Comparison of ENCODE assay signal across 8 cellular contexts in the genomic region with DNA sequence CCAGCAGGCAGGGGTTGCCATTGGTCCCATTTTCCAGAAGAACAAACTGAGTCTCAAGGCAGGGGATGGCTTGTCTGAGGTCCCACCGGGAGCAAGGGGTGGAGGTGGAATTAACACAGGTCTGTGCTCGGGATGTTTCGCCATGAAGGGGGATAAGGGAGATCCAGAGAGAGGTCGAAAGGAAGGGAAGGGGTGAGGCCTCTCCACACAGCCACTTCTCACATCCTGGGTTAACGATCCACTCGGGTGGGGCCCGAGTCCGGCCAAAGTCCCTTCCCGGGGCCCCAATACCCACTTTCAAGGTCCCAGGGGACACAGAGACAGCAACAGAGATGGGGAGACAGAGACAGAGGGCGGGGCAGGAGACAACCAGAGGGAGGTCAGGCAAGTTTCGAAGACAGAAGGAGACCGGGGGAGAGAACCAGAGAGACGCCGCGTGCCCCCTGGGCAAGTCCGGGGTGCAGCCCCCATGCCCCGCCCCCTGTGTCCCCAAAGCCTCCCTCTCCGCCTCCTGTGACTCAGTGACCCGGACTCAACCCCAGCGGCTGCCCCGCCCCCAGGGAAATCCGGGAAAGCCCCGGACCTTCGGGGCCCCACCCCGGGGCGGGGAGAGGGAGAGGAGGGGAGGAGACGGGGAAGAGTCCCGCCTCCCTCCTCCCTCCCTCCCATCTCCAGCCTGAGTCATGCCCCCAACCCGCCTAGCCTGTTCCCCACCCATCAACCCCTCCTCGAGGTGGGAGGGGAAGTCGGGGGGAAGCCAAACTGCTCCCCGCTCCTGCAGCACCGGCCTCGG.
A peak's percentile ranks its signal among the peaks of the same experiment; 100 is the strongest.
DNase-seq lines count a peak whose midpoint lies in the region; ATAC-seq lines count a peak whose summit lies in the region.

No MANE protein-coding gene starts in this region.

- DNase-seq in D341Med (ENCODE audit: low spot score): peak; percentile 89
- DNase-seq in NCI-H146 (lab: John Stamatoyannopoulos, UW): peak; percentile 80
- DNase-seq in activated CD4-positive, alpha-beta T cell treated with anti-CD3 and anti-CD28 coated beads for 1 hour: peak; percentile 90
- DNase-seq in cerebellar cortex (ENCODE audit: low spot score): peak; percentile 73
- peak; percentile 81 for DNase-seq in kidney glomerular epithelial cell (lab: John Stamatoyannopoulos, UW)
- DNase-seq in stimulated activated CD4-positive, alpha-beta T cell treated with anti-CD3 and anti-CD28 coated beads, Interleukin-1b, Interleukin-23, amount 100 ng/mL, for 1 hour (ENCODE audit: low read depth in 2 of 2): peak; percentile 89 to 95

- ATAC-seq in GM21528 (IDR thresholded peaks at IDR 0.05; ENCODE audit: low FRiP score, unreplicated experiment) (peak; percentile 31), GM21717 (IDR thresholded peaks at IDR 0.05; ENCODE audit: unreplicated experiment) (no peak)
